8 cellular contexts compared by ENCODE assay signal in genomic region chr12:76158518-76159321, GRCh38.
A peak's percentile ranks its signal among the peaks of the same experiment; 100 is the strongest.
DNase-seq lines count a peak whose midpoint lies in the region; ATAC-seq and TF ChIP-seq lines count a peak whose summit lies in the region.

No MANE protein-coding gene starts in this region.

- H3K36me3 ChIP-seq in BJ (ENCODE audit: control insufficient read depth, insufficient read depth, low read length) (no peaks in the 10 kb centered on the region), cardiac muscle cell (no peaks in the 10 kb centered on the region)

- TF ChIP-seq CTCF in BJ (IDR thresholded peaks at IDR 0.05; ENCODE audit: insufficient read depth, low read depth, low read length) (peak; percentile 78), cardiac muscle cell (IDR thresholded peaks at IDR 0.05; ENCODE audit: low read depth, low read length) (peak; percentile 74)

- no peaks in the 10 kb centered on the region for H3K9me3 ChIP-seq in cardiac muscle cell (ENCODE audit: low read depth)

- ATAC-seq in GM19035 (IDR thresholded peaks at IDR 0.05; ENCODE audit: unreplicated experiment) = peak; percentile 98
- peak; percentile 96 for ATAC-seq in HG03159 (IDR thresholded peaks at IDR 0.05; ENCODE audit: unreplicated experiment)
- peak; percentile 87 for ATAC-seq in sciatic nerve

- intact Hi-C loops in sciatic nerve (cut with DNase I) = no loop called here

- DNase-seq in BJ (ENCODE audit: low read depth) = peak; percentile 56
- peak; percentile 86 for DNase-seq in RPMI8226
- DNase-seq in activated gamma-delta T cell treated with anti-CD3 and anti-CD28 coated beads, Interleukin-2, amount 50 U/mL, for 16 hours (ENCODE audit: low read depth) = peak; percentile 46
- DNase-seq in cardiac muscle cell (ENCODE audit: low read depth in 1 of 2, low spot score in 1 of 2) = peak; percentile 62 to 70
- DNase-seq in sciatic nerve (ENCODE audit: low spot score) = no peak
- no peak for DNase-seq in NCI-H1930 (lab: John Stamatoyannopoulos, UW)

- no peak overlapping the region for H3K27ac ChIP-seq in cardiac muscle cell

- POLR2A ChIA-PET in BJ (lab: Charles Lee) = no interaction called here

- H3K4me3 ChIP-seq in BJ (ENCODE audit: low read depth, low read length) (no peak overlapping the region), cardiac muscle cell (no peak overlapping the region)

- peaks cover 3% of the 10 kb centered on the region for H3K4me1 ChIP-seq in cardiac muscle cell (ENCODE audit: low read depth)

- CTCF ChIA-PET in BJ (lab: Yijun Ruan, JAX) = interaction anchor here (0.7 to 4.0 kb wide), 12 partner anchors 9 to 214 kb away, joined by 3 to 22 read pairs (median 3); no protein-coding TSS in a partner anchor

- H3K27me3 ChIP-seq in BJ (ENCODE audit: control insufficient read depth, insufficient read depth, low read length) (no peaks in the 10 kb centered on the region), cardiac muscle cell (no peaks in the 10 kb centered on the region)

Comparison
In these comparisons a context has a peak if more than half of its experiments do, and no peak if none do; other contexts are left out.
1. DNase-seq: peak in BJ (single experiment), RPMI8226 (single experiment), activated gamma-delta T cell treated with anti-CD3 and anti-CD28 coated beads, Interleukin-2, amount 50 U/mL, for 16 hours (single experiment) and cardiac muscle cell (2 of 2); none in sciatic nerve (single experiment) and NCI-H1930 (0 of 2).
2. Peak in every context shown above with its lines, with median percentiles within 50 percentile points of each other: ATAC-seq.